Comparison of ENCODE assay signal across 8 cellular contexts in the genomic region with DNA sequence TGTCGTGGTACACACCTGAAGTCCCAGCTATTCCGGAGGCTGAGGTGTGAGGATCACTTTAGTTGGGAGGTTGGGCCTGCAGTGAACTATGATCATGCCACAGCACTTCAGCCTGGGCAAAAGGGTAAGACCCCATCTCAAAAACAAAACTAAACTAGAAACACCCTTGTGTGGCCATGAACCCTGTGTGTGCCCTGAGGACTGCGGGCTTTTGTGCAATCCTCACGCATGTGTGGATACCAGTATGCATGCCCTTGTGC. TPM values are rescaled to one million over a fixed set of nuclear protein-coding genes. Genes with fewer than 3 reads are reported as not detected.
DNase-seq lines count a peak whose midpoint lies in the region; ATAC-seq and TF ChIP-seq lines count a peak whose summit lies in the region.

No MANE protein-coding gene starts in this region.

- peaks cover 42% of the 10 kb centered on the region for H3K4me1 ChIP-seq in DND-41 (ENCODE audit: insufficient read depth, low read length)
- H3K4me1 ChIP-seq in Peyer's patch: peaks cover 16 to 41% (median 32%) of the 10 kb centered on the region in 4 donors
- H3K4me1 ChIP-seq in prostate gland (replicated peaks): peaks cover 25% of the 10 kb centered on the region

- no peak for TF ChIP-seq POLR2A in Peyer's patch (IDR thresholded peaks at IDR 0.05)
- no peak for TF ChIP-seq POLR2A in prostate gland (IDR thresholded peaks at IDR 0.05)

- H3K27me3 ChIP-seq in DND-41 (ENCODE audit: insufficient read depth, low read length, poor library complexity): no peaks in the 10 kb centered on the region
- H3K27me3 ChIP-seq in Peyer's patch: no peaks in the 10 kb centered on the region
- no peaks in the 10 kb centered on the region for H3K27me3 ChIP-seq in prostate gland (replicated peaks; ENCODE audit: insufficient read depth)

- H3K4me3 ChIP-seq in DND-41 (ENCODE audit: low read depth in 1 of 2, low read length in 2 of 2) (peak overlapping the region in 1 of 2 experiments; percentile 67; a peak in 3 of 4 replicates), Peyer's patch (peak overlapping the region; percentile 44 to 95 (median 54)), epithelial cell of proximal tubule (ENCODE audit: low read depth, low read length) (peak overlapping the region; percentile 56), prostate gland (peak overlapping the region; percentile 77 to 98)

- peak overlapping the region; percentile 82 for H3K27ac ChIP-seq in DND-41 (ENCODE audit: low read length)
- H3K27ac ChIP-seq in Peyer's patch: peak overlapping the region; percentile 88 to 98 (median 98)
- H3K27ac ChIP-seq in prostate gland: peak overlapping the region; percentile 88 to 97

- ATAC-seq in DND-41 (ENCODE audit: insufficient read depth, low read depth) (no peak), HG03521 (IDR thresholded peaks at IDR 0.05; ENCODE audit: unreplicated experiment) (no peak)

- H4K20me1 ChIP-seq in DND-41 (ENCODE audit: insufficient read depth, low read length): peaks cover 30% of the 10 kb centered on the region

- H3K4me2 ChIP-seq in DND-41 (ENCODE audit: insufficient read depth, low read length): peak overlapping the region; percentile 70

- no peaks in the 10 kb centered on the region for H3K9me3 ChIP-seq in DND-41 (ENCODE audit: insufficient read depth, low read length, severe bottlenecking)
- no peaks in the 10 kb centered on the region for H3K9me3 ChIP-seq in Peyer's patch
- no peaks in the 10 kb centered on the region for H3K9me3 ChIP-seq in prostate gland

- intact Hi-C loops in prostate gland (cut with DNase I): loop anchor here (2.0 kb wide), 1 partner anchor 81 kb away; the partner anchor contains the start of genes COQ8B and ITPKC

- H3K36me3 ChIP-seq in DND-41 (ENCODE audit: insufficient read depth, low read length) (peaks cover 26% of the 10 kb centered on the region), Peyer's patch (peaks cover 0 to 15% (median 0%) of the 10 kb centered on the region in 3 donors), prostate gland (peaks cover 0 to 6% of the 10 kb centered on the region in 2 donors)

- DNase-seq in DND-41 (no peak), Peyer's patch (no peak), epithelial cell of proximal tubule (ENCODE audit: low read depth) (no peak), prostate gland (ENCODE audit: low spot score) (no peak), NAMALWA (ENCODE audit: low spot score) (no peak), GOT3 (lab: John Stamatoyannopoulos, UW) (no peak)
- no peak for DNase-seq in stimulated activated naive CD4-positive, alpha-beta T cell treated with Interleukin-2 at 50 U/mL for 16 hours (lab: John Stamatoyannopoulos, UW)

- 54% methylated on average over 4 of the region's 4 CpGs for WGBS in prostate gland

- TF ChIP-seq CTCF in DND-41 (IDR thresholded peaks at IDR 0.05; ENCODE audit: borderline replicate concordance, extremely low read depth, low read length, poor library complexity, severe bottlenecking) (no peak), Peyer's patch (IDR thresholded peaks at IDR 0.05) (no peak), epithelial cell of proximal tubule (conservative IDR thresholded peaks at IDR 0.05; ENCODE audit: low read depth, low read length) (no peak), prostate gland (IDR thresholded peaks at IDR 0.05) (no peak)

- H3K9ac ChIP-seq in DND-41 (ENCODE audit: low read depth, low read length): peak overlapping the region; percentile 62

- peaks cover 41% of the 10 kb centered on the region for H3K79me2 ChIP-seq in DND-41 (ENCODE audit: insufficient read depth, low read length)

- peak overlapping the region; percentile 85 for H2AFZ ChIP-seq in DND-41 (ENCODE audit: low read depth, low read length)

RNA-seq across cellular contexts. Expression of gene EGLN2, which starts 1.1 kb away (rescaled TPM):
- total RNA-seq in Peyer's patch (10 to 100 TPM; 75.8 to 96.6 (median 88.1) TPM), epithelial cell of proximal tubule (78.9 and 90.3 TPM in 2 replicates), prostate gland (100 to 1,000 TPM in 1 of 2 donors, 10 to 100 TPM in 1; 62.6 to 213 TPM)

RNA-seq across cellular contexts. Expression of gene RAB4B, which starts 19.8 kb away (rescaled TPM):
- total RNA-seq in Peyer's patch (10 to 100 TPM; 14.9 to 71.2 (median 51.3) TPM), epithelial cell of proximal tubule (20.6 and 23.6 TPM in 2 replicates), prostate gland (10 to 100 TPM; 44.8 to 51.7 TPM)

RNA-seq across cellular contexts. Expression of gene MIA, which starts 22.6 kb away (rescaled TPM):
- total RNA-seq in Peyer's patch (1 to 10 TPM in 1 of 4 donors, not detected in 3; 4.0 TPM), epithelial cell of proximal tubule (0.80 TPM in 1 of 2 replicates, not detected in the other), prostate gland (1 to 10 TPM; 2.7 to 5.0 TPM)

RNA-seq across cellular contexts. Expression of gene SNRPA, which starts 46.9 kb away (rescaled TPM):
- 100 to 1,000 TPM in 1 of 4 donors, 10 to 100 TPM in 3; 44.5 to 104 (median 72.1) TPM for total RNA-seq in Peyer's patch
- total RNA-seq in epithelial cell of proximal tubule: 169 and 202 TPM in 2 replicates
- total RNA-seq in prostate gland: 10 to 100 TPM; 70.3 to 92.2 TPM

RNA-seq across cellular contexts. Expression of gene ACTMAP, which starts 47.6 kb away (rescaled TPM):
- total RNA-seq in Peyer's patch (10 to 100 TPM in 3 of 4 donors, 1 to 10 TPM in 1; 7.4 to 33.0 (median 21.6) TPM), epithelial cell of proximal tubule (2.2 and 3.3 TPM in 2 replicates), prostate gland (10 to 100 TPM in 1 of 2 donors, 1 to 10 TPM in 1; 4.4 to 25.2 TPM)
